In genomic region chr9:91255327-91255726, GRCh38 we compare ENCODE assay signal across 16 cellular contexts.
DNase-seq lines count a peak whose midpoint lies in the region; ATAC-seq and TF ChIP-seq lines count a peak whose summit lies in the region.
"Had no signal": no experiment of that assay in that cellular context is flagged by ENCODE, and none has a peak within 500 bp of the region (broad histone marks: within the 10 kb centered on the region; RNA-seq: fewer than 3 reads in every experiment).

No MANE protein-coding gene starts in this region.

- H3K27me3 ChIP-seq in GM23248 (replicated peaks; ENCODE audit: insufficient read depth), result no peaks in the 10 kb centered on the region
- H3K27me3 ChIP-seq in lower lobe of right lung (ENCODE audit: low read depth), result no peaks in the 10 kb centered on the region
- H3K27me3 ChIP-seq: cardiac muscle cell, heart left ventricle, MG63, Peyer's patch had no signal

- H3K9me3 ChIP-seq in GM23248 (ENCODE audit: low read depth), result no peaks in the 10 kb centered on the region
- no peaks in the 10 kb centered on the region for H3K9me3 ChIP-seq in lower lobe of right lung
- H3K9me3 ChIP-seq: heart left ventricle, MG63, Peyer's patch, prostate gland had no signal

- H3K4me3 ChIP-seq in GM23248, result no peak overlapping the region
- no peak overlapping the region for H3K4me3 ChIP-seq in lower lobe of right lung
- H3K4me3 ChIP-seq: cardiac muscle cell, heart left ventricle, MG63, Peyer's patch, prostate gland had no signal

- no peak overlapping the region for H3K9ac ChIP-seq in GM23248

- H4K20me1 ChIP-seq in GM23248 (ENCODE audit: insufficient read depth), result no peaks in the 10 kb centered on the region

- peaks cover 11% of the 10 kb centered on the region for H3K4me1 ChIP-seq in GM23248 (ENCODE audit: insufficient read depth)
- no peaks in the 10 kb centered on the region for H3K4me1 ChIP-seq in lower lobe of right lung
- H3K4me1 ChIP-seq: Peyer's patch, prostate gland had no signal

- H3K79me2 ChIP-seq in GM23248 (ENCODE audit: insufficient read depth), result no peaks in the 10 kb centered on the region

- intact Hi-C loops in lower lobe of right lung (cut with DNase I), result no loop called here
- intact Hi-C loops in left ventricle myocardium superior (cut with micrococcal nuclease), result no loop called here

- no peaks in the 10 kb centered on the region for H3K9me2 ChIP-seq in GM23248 (ENCODE audit: insufficient read depth)

- 24 to 26% methylated on average over 3 of the region's 3 CpGs for WGBS in GM23248 (ENCODE audit: low coverage in 1 of 2, low lambda C conversion rate in 2 of 2, missing lambda C conversion rate in 2 of 2), 2 experiments

- no peak overlapping the region for H2AFZ ChIP-seq in GM23248

- H3K27ac ChIP-seq in GM23248, result no peak overlapping the region
- H3K27ac ChIP-seq in lower lobe of right lung, result no peak overlapping the region
- H3K27ac ChIP-seq: cardiac muscle cell, heart left ventricle, Peyer's patch, prostate gland had no signal

- DNase-seq in GM23248, result peak; percentile 63
- DNase-seq in amniotic epithelial cell (ENCODE audit: low read depth), result peak; percentile 73
- peak; percentile 47 for DNase-seq in fibroblast of the conjunctiva (ENCODE audit: low read depth)
- peak; percentile 28 for DNase-seq in smooth muscle cell of the brain vasculature (ENCODE audit: low read depth, low spot score)
- no peak for DNase-seq in lower lobe of right lung
- no peak for DNase-seq in left ventricle myocardium superior
- DNase-seq in NCI-H2107 (lab: John Stamatoyannopoulos, UW), result no peak
- DNase-seq: activated CD8-positive, alpha-beta memory T cell treated with anti-CD3 and anti-CD28 coated beads, Interleukin-2, amount 10 ng/mL, durations not matched to agents 7 days and 5 days; heart left ventricle; MG63; NCI-H2029; NCI-H748 treated with DMSO at 0.1 percent for 48 hours; Peyer's patch; T-cell had no signal

- H3K36me3 ChIP-seq in GM23248 (ENCODE audit: low read depth), result no peaks in the 10 kb centered on the region
- H3K36me3 ChIP-seq in lower lobe of right lung, result no peaks in the 10 kb centered on the region
- H3K36me3 ChIP-seq: cardiac muscle cell, heart left ventricle, MG63, Peyer's patch, prostate gland had no signal

- no peak for TF ChIP-seq CTCF in lower lobe of right lung (IDR thresholded peaks at IDR 0.05)

- in situ Hi-C loops in GM23248 (cut with MboI), result no loop called here

- H3F3A ChIP-seq in GM23248 (ENCODE audit: insufficient read depth), result no peaks in the 10 kb centered on the region

- ATAC-seq in lower lobe of right lung (no peak), left ventricle myocardium superior (no peak)
- ATAC-seq: activated CD8-positive, alpha-beta memory T cell treated with anti-CD3 and anti-CD28 coated beads, Interleukin-2, amount 10 ng/mL, durations not matched to agents 7 days and 5 days; heart left ventricle; T-cell had no signal

- peak overlapping the region; percentile 7 for H3K4me2 ChIP-seq in GM23248 (ENCODE audit: unreplicated experiment)

Comparison
In these comparisons a context has a peak if more than half of its experiments do, and no peak if none do; other contexts are left out.
1. DNase-seq: peak in GM23248 (single experiment), amniotic epithelial cell (single experiment), fibroblast of the conjunctiva (single experiment) and smooth muscle cell of the brain vasculature (single experiment); none in lower lobe of right lung (single experiment), left ventricle myocardium superior (single experiment) and NCI-H2107 (single experiment).